Comparison of ENCODE assay signal across 15 cellular contexts in genomic region chr9:126474786-126475485, GRCh38.
DNase-seq lines count a peak whose midpoint lies in the region; ATAC-seq, FAIRE-seq and TF ChIP-seq lines count a peak whose summit lies in the region.
"Had no signal": no experiment of that assay in that cellular context is flagged by ENCODE, and none has a peak within 500 bp of the region (broad histone marks: within the 10 kb centered on the region; RNA-seq: fewer than 3 reads in every experiment).

No MANE protein-coding gene starts in this region.

- no peaks in the 10 kb centered on the region for H3K9me3 ChIP-seq in HCT116 (ENCODE audit: control insufficient read depth in 1 of 2, insufficient read depth in 1 of 2, low read depth in 1 of 2, low read length in 2 of 2)

- CTCF ChIA-PET in HCT116 (lab: Charles Lee): interaction anchor here (0.9 kb wide), 1 partner anchor 16 kb away, joined by 3 read pairs; no protein-coding TSS in a partner anchor

- POLR2A ChIA-PET in HCT116 (lab: Charles Lee): no interaction called here

- H3K36me3 ChIP-seq in HCT116 (ENCODE audit: control insufficient read depth in 1 of 2, insufficient read depth in 2 of 2, low read length in 2 of 2): no peaks in the 10 kb centered on the region

- TF ChIP-seq CTCF in HCT116 (IDR thresholded peaks at IDR 0.05 in 2 of 3, conservative IDR thresholded peaks at IDR 0.05 in 1 of 3; ENCODE audit: borderline replicate concordance in 1 of 3, insufficient read depth in 1 of 3, low read depth in 2 of 3, low read length in 2 of 3): no peak
- TF ChIP-seq CTCF in fibroblast of the aortic adventitia (IDR thresholded peaks at IDR 0.05; ENCODE audit: insufficient read depth, low read length): no peak

- H3K79me2 ChIP-seq in HCT116 (ENCODE audit: insufficient read depth, low read length): no peaks in the 10 kb centered on the region

- H3K4me1 ChIP-seq in HCT116 (ENCODE audit: control insufficient read depth in 1 of 2, insufficient read depth in 2 of 2, low read length in 2 of 2): peaks cover 13 to 27% of the 10 kb centered on the region in 2 experiments

- intact Hi-C loops in HCT116 (cut with micrococcal nuclease): no loop called here

- H3K9me2 ChIP-seq in HCT116 (ENCODE audit: insufficient read depth): no peaks in the 10 kb centered on the region

- peak; percentile 96 for ATAC-seq in HCT116
- no peak for ATAC-seq in GM18498 (IDR thresholded peaks at IDR 0.05; ENCODE audit: unreplicated experiment)
- no peak for ATAC-seq in HG02623 (IDR thresholded peaks at IDR 0.05; ENCODE audit: unreplicated experiment)
- ATAC-seq: natural killer cell, Panc1, sciatic nerve had no signal

- H3K9ac ChIP-seq in HCT116 (ENCODE audit: low read length): 0 out of 2 replicates have a peak overlapping the region, but pooled peaks have one; percentile 5

- no peak overlapping the region for H3K27ac ChIP-seq in HCT116 (ENCODE audit: low read depth, low read length)

- no peak overlapping the region for H2AFZ ChIP-seq in HCT116 (ENCODE audit: low read depth, low read length, poor library complexity, severe bottlenecking)

- H3K27me3 ChIP-seq in HCT116 (ENCODE audit: insufficient read depth, low read length): no peaks in the 10 kb centered on the region

- H3K4me2 ChIP-seq in HCT116 (ENCODE audit: low read length): peak overlapping the region; percentile 74

- RAD21 ChIA-PET in HCT116 (lab: Charles Lee; ENCODE audit: low non-redundant PET in 1 of 2, low total read pairs in 2 of 2, uncharacterized antibody in 2 of 2, unreplicated experiment in 2 of 2): no interaction called here

- peak overlapping the region in 1 of 2 experiments; percentile 24; a peak in 2 of 4 replicates for H3K4me3 ChIP-seq in HCT116 (replicated peaks in 1 of 2; ENCODE audit: low read depth in 1 of 2, low read length in 2 of 2)
- H3K4me3 ChIP-seq in fibroblast of the aortic adventitia (ENCODE audit: low read depth, low read length): no peak overlapping the region

- no peak for TF ChIP-seq POLR2A in HCT116 (IDR thresholded peaks at IDR 0.05; ENCODE audit: borderline replicate concordance, extremely low read depth, insufficient read depth, insufficient read length)

- TF ChIP-seq RAD21 in HCT116 (IDR thresholded peaks at IDR 0.05; ENCODE audit: low read depth): no peak

- FAIRE-seq in urothelium cell line (lab: Jason Lieb, UNC): no peak
- FAIRE-seq: colon had no signal

- DNase-seq in HCT116 (ENCODE audit: low read depth, low spot score) (peak; percentile 71), amniotic stem cell (lab: John Stamatoyannopoulos, UW) (peak; percentile 58), fibroblast of the aortic adventitia (ENCODE audit: low read depth) (peak; percentile 18), urothelium cell line (ENCODE audit: low spot score) (peak; percentile 83)
- DNase-seq in effector CD4-positive, alpha-beta T cell: no peak
- DNase-seq: activated CD4-positive, alpha-beta memory T cell treated with anti-CD3 and anti-CD28 coated beads, Interleukin-2, amount 10 ng/mL, durations not matched to agents 7 days and 5 days; natural killer cell; NCI-H1092 treated with DMSO at 0.1 percent for 48 hours; NCI-H446 treated with DMSO at 0.1 percent for 48 hours; T1000 had no signal

- no TSS peak for BruUV-seq in HCT116 (replicated peaks; lab: Mats Ljungman, UMichigan)

- no peaks in the 10 kb centered on the region for H4K20me1 ChIP-seq in HCT116 (ENCODE audit: insufficient read depth)

TF ChIP-seq in HCT116, 20 proteins besides CTCF, POLR2A, EP300 and RAD21:
- TF ChIP-seq JUND (IDR thresholded peaks at IDR 0.05) (peak; percentile 49; the same call in 1 of the 2 replicates), ZNF274 (IDR thresholded peaks at IDR 0.05; ENCODE audit: low read depth, low read length) (no peak), YY1 (IDR thresholded peaks at IDR 0.05; ENCODE audit: extremely low read depth, insufficient replicate concordance, low read depth, low read length) (no peak), FOSL1 (IDR thresholded peaks at IDR 0.05; ENCODE audit: low read depth) (peak; percentile 70)
